Comparison of ENCODE assay signal across 1 cellular context in the genomic region with DNA sequence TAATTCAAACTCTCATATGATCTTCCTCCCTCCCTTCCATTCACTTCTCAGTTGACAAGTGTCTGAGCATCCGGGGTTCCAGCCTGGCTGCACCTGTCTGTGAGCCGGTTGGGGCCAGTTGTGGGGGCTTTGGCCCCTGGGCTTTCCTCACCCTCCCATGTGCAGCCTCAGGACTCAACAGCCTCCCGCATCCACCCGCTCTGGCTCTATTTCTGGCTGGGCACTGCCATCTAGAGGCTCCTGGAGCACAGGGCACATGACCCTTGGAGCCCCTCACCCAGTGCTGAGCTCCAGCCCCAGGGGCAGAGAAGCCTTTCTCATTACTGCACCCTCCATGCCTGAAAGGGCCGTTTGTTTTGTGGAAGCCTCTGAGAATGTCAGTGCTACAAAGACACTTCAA.
TF ChIP-seq lines count a peak whose summit lies in the region.

No MANE protein-coding gene starts in this region.

TF ChIP-seq in GM12878, 131 proteins besides CTCF, POLR2A, EP300 and RAD21 (continued from another document):
- no peak for TF ChIP-seq REST (IDR thresholded peaks at IDR 0.05; ENCODE audit: low read depth, low read length)
- TF ChIP-seq TCF12 (IDR thresholded peaks at IDR 0.05; ENCODE audit: low read depth, low read length), result 0 out of 2 replicates have a peak, but pooled peaks have one; percentile 58
- TF ChIP-seq RELA (IDR thresholded peaks at IDR 0.05; ENCODE audit: borderline replicate concordance, partially characterized antibody), result no peak
- TF ChIP-seq EED (IDR thresholded peaks at IDR 0.05; ENCODE audit: low read depth), result peak; percentile 24; the same call in 1 of the 2 replicates
- peak; percentile 34; the same call in 1 of the 2 replicates for TF ChIP-seq GATAD2B (conservative IDR thresholded peaks at IDR 0.05; ENCODE audit: low read depth)
- no peak for TF ChIP-seq SRF (IDR thresholded peaks at IDR 0.05; ENCODE audit: low read depth in 2 of 2, low read length in 2 of 2)
- TF ChIP-seq SMARCA5 (IDR thresholded peaks at IDR 0.05), result peak; percentile 44; the same call in 1 of the 2 replicates
- 0 out of 2 replicates have a peak, but pooled peaks have one; percentile 26 for TF ChIP-seq MEF2A (IDR thresholded peaks at IDR 0.05; ENCODE audit: insufficient read depth, low read depth, low read length)
- peak in 1 of 2 experiments; percentile 63; a peak in 1 of 4 replicates for TF ChIP-seq BHLHE40 (IDR thresholded peaks at IDR 0.05; ENCODE audit: borderline replicate concordance in 1 of 2, low read depth in 2 of 2, low read length in 1 of 2)
- TF ChIP-seq TCF3 (IDR thresholded peaks at IDR 0.05; ENCODE audit: borderline replicate concordance, insufficient read depth, low read depth, low read length), result peak; percentile 60; the same call in 1 of the 2 replicates
- TF ChIP-seq, protein P1, sequence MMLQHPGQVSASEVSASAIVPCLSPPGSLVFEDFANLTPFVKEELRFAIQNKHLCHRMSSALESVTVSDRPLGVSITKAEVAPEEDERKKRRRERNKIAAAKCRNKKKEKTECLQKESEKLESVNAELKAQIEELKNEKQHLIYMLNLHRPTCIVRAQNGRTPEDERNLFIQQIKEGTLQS (IDR thresholded peaks at IDR 0.05; ENCODE audit: borderline replicate concordance, extremely low read depth, low read depth, low read length), result peak; percentile 49; the same call in 1 of the 2 replicates
- TF ChIP-seq YY1 (IDR thresholded peaks at IDR 0.05; ENCODE audit: low read depth, low read length), result 0 out of 2 replicates have a peak, but pooled peaks have one; percentile 57
- peak; percentile 51 for TF ChIP-seq USF1 (IDR thresholded peaks at IDR 0.05; ENCODE audit: borderline replicate concordance, extremely low read length, insufficient read depth, low read depth, low read length)
